12 cellular contexts compared by ENCODE assay signal in genomic region chr11:121630041-121630440, GRCh38.
DNase-seq lines count a peak whose midpoint lies in the region; ATAC-seq and TF ChIP-seq lines count a peak whose summit lies in the region.
"Had no signal": no experiment of that assay in that cellular context is flagged by ENCODE, and none has a peak within 500 bp of the region (broad histone marks: within the 10 kb centered on the region; RNA-seq: fewer than 3 reads in every experiment).

No MANE protein-coding gene starts in this region.

- H3K4me3 ChIP-seq in adipocyte (ENCODE audit: low read length) = no peak overlapping the region
- no peak overlapping the region for H3K4me3 ChIP-seq in fibroblast of villous mesenchyme (ENCODE audit: low read depth, low read length)
- no peak overlapping the region for H3K4me3 ChIP-seq in Caco-2 (ENCODE audit: low read depth, low read length)
- H3K4me3 ChIP-seq: upper lobe of left lung had no signal

- H3K9me3 ChIP-seq in adipocyte (ENCODE audit: control insufficient read depth, low read length) (no peaks in the 10 kb centered on the region), Caco-2 (no peaks in the 10 kb centered on the region)
- H3K9me3 ChIP-seq: upper lobe of left lung had no signal

- ATAC-seq in natural killer cell (no peak), GM18870 (IDR thresholded peaks at IDR 0.05; ENCODE audit: unreplicated experiment) (no peak)
- no peak for ATAC-seq in natural killer cell treated with Interleukin-12 subunit alpha and Interleukin-12 subunit beta and Interleukin-15 and Interleukin-18, amount 100 ng/mL, for 72 hours
- ATAC-seq: activated CD8-positive, alpha-beta memory T cell treated with anti-CD3 and anti-CD28 coated beads, Interleukin-2, amount 10 ng/mL, durations not matched to agents 7 days and 5 days had no signal

- no peaks in the 10 kb centered on the region for H3K27me3 Mint-ChIP-seq in natural killer cell (ENCODE audit: low read depth in 2 of 2)
- H3K27me3 Mint-ChIP-seq in natural killer cell treated with Interleukin-12 subunit alpha and Interleukin-12 subunit beta and Interleukin-15 and Interleukin-18, amount 100 ng/mL, for 72 hours = no peaks in the 10 kb centered on the region
- H3K27me3 Mint-ChIP-seq in Caco-2 (ENCODE audit: insufficient read depth, unreplicated experiment) = no peaks in the 10 kb centered on the region
- H3K27me3 Mint-ChIP-seq: activated CD8-positive, alpha-beta memory T cell treated with anti-CD3 and anti-CD28 coated beads, Interleukin-2, amount 10 ng/mL, durations not matched to agents 7 days and 5 days had no signal

- BruUV-seq in Caco-2 (replicated peaks; lab: Mats Ljungman, UMichigan) = no TSS peak

- POLR2A ChIA-PET in Caco-2 (lab: Charles Lee) = no interaction called here

- intact Hi-C loops in natural killer cell (cut with micrococcal nuclease) (no loop called here), Caco-2 (cut with micrococcal nuclease; ENCODE audit: unreplicated experiment) (no loop called here)

- H3K27me3 ChIP-seq in adipocyte (replicated peaks; ENCODE audit: control insufficient read depth, insufficient read depth, low read length) (no peaks in the 10 kb centered on the region), Caco-2 (replicated peaks; ENCODE audit: control insufficient read depth, insufficient read depth, low read length) (no peaks in the 10 kb centered on the region)
- H3K27me3 ChIP-seq: upper lobe of left lung had no signal

- TF ChIP-seq CTCF in natural killer cell (IDR thresholded peaks at IDR 0.05) (no peak), fibroblast of villous mesenchyme (IDR thresholded peaks at IDR 0.05; ENCODE audit: insufficient read depth, low read depth, low read length) (no peak), Caco-2 (IDR thresholded peaks at IDR 0.05; ENCODE audit: insufficient read depth in 1 of 2, low read depth in 1 of 2, low read length in 1 of 2, severe bottlenecking in 1 of 2, unreplicated experiment in 1 of 2) (no peak)

- H3K9me3 Mint-ChIP-seq in natural killer cell (no peaks in the 10 kb centered on the region), Caco-2 (ENCODE audit: unreplicated experiment) (no peaks in the 10 kb centered on the region)
- no peaks in the 10 kb centered on the region for H3K9me3 Mint-ChIP-seq in natural killer cell treated with Interleukin-12 subunit alpha and Interleukin-12 subunit beta and Interleukin-15 and Interleukin-18, amount 100 ng/mL, for 72 hours
- H3K9me3 Mint-ChIP-seq: nephron progenitor cell had no signal

- CTCF ChIA-PET in Caco-2 (lab: Charles Lee) = no interaction called here

- H3K4me3 Mint-ChIP-seq in natural killer cell (no peak overlapping the region), Caco-2 (ENCODE audit: unreplicated experiment) (no peak overlapping the region)
- H3K4me3 Mint-ChIP-seq in natural killer cell treated with Interleukin-12 subunit alpha and Interleukin-12 subunit beta and Interleukin-15 and Interleukin-18, amount 100 ng/mL, for 72 hours = no peak overlapping the region
- H3K4me3 Mint-ChIP-seq: activated CD8-positive, alpha-beta memory T cell treated with anti-CD3 and anti-CD28 coated beads, Interleukin-2, amount 10 ng/mL, durations not matched to agents 7 days and 5 days; nephron progenitor cell had no signal

- H3K36me3 ChIP-seq in adipocyte (ENCODE audit: control insufficient read depth, insufficient read depth, low read length, severe bottlenecking) = no peaks in the 10 kb centered on the region
- H3K36me3 ChIP-seq in Caco-2 (ENCODE audit: control insufficient read depth, insufficient read depth, low read length) = no peaks in the 10 kb centered on the region

- no peak overlapping the region for H3K9ac ChIP-seq in adipocyte (ENCODE audit: low read length)

- DNase-seq in natural killer cell (no peak), adipocyte (ENCODE audit: low read depth) (peak; percentile 82), fibroblast of villous mesenchyme (ENCODE audit: low read depth) (peak; percentile 62), Caco-2 (no peak)
- DNase-seq in natural killer cell treated with Interleukin-12 subunit alpha and Interleukin-12 subunit beta and Interleukin-15 and Interleukin-18, amount 100 ng/mL, for 72 hours (ENCODE audit: low spot score) = no peak
- no peak for DNase-seq in activated CD4-positive, alpha-beta T cell treated with anti-CD3 and anti-CD28 coated beads, Interleukin-2, amount 50 U/mL, for 1 hour
- DNase-seq in activated CD4-positive, alpha-beta T cell treated with anti-CD3 and anti-CD28 coated beads for 1 hour = no peak
- DNase-seq: activated CD8-positive, alpha-beta memory T cell treated with anti-CD3 and anti-CD28 coated beads, Interleukin-2, amount 10 ng/mL, durations not matched to agents 7 days and 5 days; nephron progenitor cell; SHP77 treated with DMSO at 0.1 percent for 48 hours; upper lobe of left lung had no signal

- peaks cover 0 to 6% of the 10 kb centered on the region in 2 donors for H3K4me1 Mint-ChIP-seq in natural killer cell
- peaks cover 0 to 5% of the 10 kb centered on the region in 2 donors for H3K4me1 Mint-ChIP-seq in natural killer cell treated with Interleukin-12 subunit alpha and Interleukin-12 subunit beta and Interleukin-15 and Interleukin-18, amount 100 ng/mL, for 72 hours (ENCODE audit: low read depth in 2 of 2)
- H3K4me1 Mint-ChIP-seq in Caco-2 (ENCODE audit: low read depth, unreplicated experiment) = no peaks in the 10 kb centered on the region
- H3K4me1 Mint-ChIP-seq: activated CD8-positive, alpha-beta memory T cell treated with anti-CD3 and anti-CD28 coated beads, Interleukin-2, amount 10 ng/mL, durations not matched to agents 7 days and 5 days; nephron progenitor cell had no signal

- H3K4me1 ChIP-seq in adipocyte (ENCODE audit: control insufficient read depth, insufficient read depth, low read length) = peaks cover 33% of the 10 kb centered on the region
- no peaks in the 10 kb centered on the region for H3K4me1 ChIP-seq in Caco-2

- H3K27ac Mint-ChIP-seq in natural killer cell (peak overlapping the region; percentile 26 to 29), Caco-2 (ENCODE audit: unreplicated experiment) (no peak overlapping the region)
- peak overlapping the region in 1 of 2 donors; percentile 53 for H3K27ac Mint-ChIP-seq in natural killer cell treated with Interleukin-12 subunit alpha and Interleukin-12 subunit beta and Interleukin-15 and Interleukin-18, amount 100 ng/mL, for 72 hours
- H3K27ac Mint-ChIP-seq: activated CD8-positive, alpha-beta memory T cell treated with anti-CD3 and anti-CD28 coated beads, Interleukin-2, amount 10 ng/mL, durations not matched to agents 7 days and 5 days; nephron progenitor cell had no signal

- H3K36me3 Mint-ChIP-seq in natural killer cell (peaks cover 38% of the 10 kb centered on the region), Caco-2 (ENCODE audit: insufficient read depth, unreplicated experiment) (no peaks in the 10 kb centered on the region)
- peaks cover 4% of the 10 kb centered on the region for H3K36me3 Mint-ChIP-seq in natural killer cell treated with Interleukin-12 subunit alpha and Interleukin-12 subunit beta and Interleukin-15 and Interleukin-18, amount 100 ng/mL, for 72 hours
- H3K36me3 Mint-ChIP-seq: activated CD8-positive, alpha-beta memory T cell treated with anti-CD3 and anti-CD28 coated beads, Interleukin-2, amount 10 ng/mL, durations not matched to agents 7 days and 5 days had no signal

Comparison
In these comparisons a context has a peak if more than half of its experiments do, and no peak if none do; other contexts are left out.
1. DNase-seq: peak in adipocyte (single experiment) and fibroblast of villous mesenchyme (single experiment); none in natural killer cell (single experiment), natural killer cell treated with Interleukin-12 subunit alpha and Interleukin-12 subunit beta and Interleukin-15 and Interleukin-18, amount 100 ng/mL, for 72 hours (single experiment), activated CD4-positive, alpha-beta T cell treated with anti-CD3 and anti-CD28 coated beads, Interleukin-2, amount 50 U/mL, for 1 hour (single experiment), Caco-2 (0 of 2) and activated CD4-positive, alpha-beta T cell treated with anti-CD3 and anti-CD28 coated beads for 1 hour (single experiment).